20 cellular contexts compared by ENCODE assay signal in genomic region chr5:126909856-126910255, GRCh38.
DNase-seq lines count a peak whose midpoint lies in the region; ATAC-seq, FAIRE-seq and TF ChIP-seq lines count a peak whose summit lies in the region.
"Had no signal": no experiment of that assay in that cellular context is flagged by ENCODE, and none has a peak within 500 bp of the region (broad histone marks: within the 10 kb centered on the region; RNA-seq: fewer than 3 reads in every experiment).

No MANE protein-coding gene starts in this region.

- no TSS peak for BruUV-seq in HepG2 (replicated peaks; lab: Mats Ljungman, UMichigan)

- ATAC-seq in right lobe of liver (peak; percentile 32 to 72 (median 56)), HepG2 (no peak)
- ATAC-seq: GM23338 had no signal

- H3K4me1 ChIP-seq in right lobe of liver: no peaks in the 10 kb centered on the region
- no peaks in the 10 kb centered on the region for H3K4me1 ChIP-seq in HepG2 (ENCODE audit: insufficient read depth, low read length)
- H3K4me1 ChIP-seq: Caco-2 had no signal

- H4K20me1 ChIP-seq in HepG2 (ENCODE audit: insufficient read depth, low read length): no peaks in the 10 kb centered on the region

- POLR2A ChIA-PET in HepG2 (lab: Yijun Ruan, JAX): no interaction called here

- 81% methylated on average over 2 of the region's 2 CpGs for WGBS in right lobe of liver (ENCODE audit: insufficient coverage, low coverage, low lambda C conversion rate, missing lambda C conversion rate)
- 92% methylated on average over 2 of the region's 2 CpGs for WGBS in HepG2 (ENCODE audit: low lambda C conversion rate)

- TF ChIP-seq RAD21 in HepG2 (CRISPR knock-in tag; IDR thresholded peaks at IDR 0.05): no peak

- H3K27me3 ChIP-seq in right lobe of liver (no peaks in the 10 kb centered on the region), HepG2 (ENCODE audit: control insufficient read depth in 1 of 2, insufficient read depth in 2 of 2, low read length in 2 of 2) (no peaks in the 10 kb centered on the region)

- no peaks in the 10 kb centered on the region for H3K4me1 Mint-ChIP-seq in endothelial cell (ENCODE audit: unreplicated experiment)

- intact Hi-C loops in right lobe of liver (cut with DNase I) (no loop called here), HepG2 (cut with micrococcal nuclease; ENCODE audit: unreplicated experiment) (no loop called here)

- H3K36me3 Mint-ChIP-seq in endothelial cell (ENCODE audit: low read depth, unreplicated experiment): peaks cover 56% of the 10 kb centered on the region

- no peak for TF ChIP-seq POLR2A in right lobe of liver (IDR thresholded peaks at IDR 0.05)
- no peak for TF ChIP-seq POLR2A in HepG2 (IDR thresholded peaks at IDR 0.05; ENCODE audit: insufficient read depth in 1 of 2, low read depth in 2 of 2, low read length in 2 of 2)

- H2AFZ ChIP-seq in HepG2 (ENCODE audit: low read length): no peak overlapping the region
- H2AFZ ChIP-seq: GM23338 had no signal

- CTCF ChIA-PET in HepG2 (lab: Yijun Ruan, JAX; ENCODE audit: low intra/inter-chr PET ratio, low total read pairs): no interaction called here

- no peak for TF ChIP-seq EP300 in HepG2 (IDR thresholded peaks at IDR 0.05; ENCODE audit: low read depth in 2 of 2, low read length in 2 of 2)
- no peak for TF ChIP-seq EP300 in HepG2 (CRISPR knock-in tag; IDR thresholded peaks at IDR 0.05; ENCODE audit: borderline replicate concordance)

- H3K9me3 ChIP-seq in right lobe of liver: no peaks in the 10 kb centered on the region
- no peaks in the 10 kb centered on the region for H3K9me3 ChIP-seq in HepG2 (ENCODE audit: low read length)
- H3K9me3 ChIP-seq: Caco-2 had no signal

- peaks cover 10% of the 10 kb centered on the region for H3K9me3 Mint-ChIP-seq in endothelial cell (ENCODE audit: unreplicated experiment)

- TF ChIP-seq CTCF in right lobe of liver (IDR thresholded peaks at IDR 0.05): no peak
- TF ChIP-seq CTCF in HepG2 (CRISPR knock-in tag; IDR thresholded peaks at IDR 0.05): no peak
- no peak for TF ChIP-seq CTCF in endothelial cell (IDR thresholded peaks at IDR 0.05; ENCODE audit: unreplicated experiment)

- in situ Hi-C loops in HepG2 (cut with HindIII; ENCODE audit: extremely low pct_ligation_motif_present, low pct_unique_long_range_greater_than_20kb): no loop called here

- no peaks in the 10 kb centered on the region for H3K36me3 ChIP-seq in right lobe of liver
- H3K36me3 ChIP-seq in HepG2 (replicated peaks in 1 of 2; ENCODE audit: control insufficient read depth in 1 of 2, insufficient read depth in 2 of 2, low read length in 2 of 2): peaks cover 0 to 7% of the 10 kb centered on the region in 2 experiments; a peak in 1 of 5 replicates

- H3K4me3 ChIP-seq in right lobe of liver (no peak overlapping the region), HepG2 (replicated peaks in 1 of 3; ENCODE audit: insufficient read depth in 1 of 3, low read depth in 2 of 3, low read length in 3 of 3) (no peak overlapping the region)
- H3K4me3 ChIP-seq: GM23338 had no signal

- peaks cover 5% of the 10 kb centered on the region for H3K27me3 Mint-ChIP-seq in endothelial cell (ENCODE audit: unreplicated experiment)
- H3K27me3 Mint-ChIP-seq: CD4-positive, alpha-beta T cell had no signal

- no peak for DNase-seq in right lobe of liver
- no peak for DNase-seq in HepG2 (ENCODE audit: low spot score)
- no peak for DNase-seq in endothelial cell (ENCODE audit: low spot score)
- peak; percentile 46 to 48 for DNase-seq in lung microvascular endothelial cell (ENCODE audit: low read depth in 2 of 2)
- DNase-seq in SW480 (ENCODE audit: low spot score): no peak
- DNase-seq in effector CD4-positive, alpha-beta T cell: no peak
- no peak for DNase-seq in Ammon's horn (ENCODE audit: low spot score)
- DNase-seq: ACHN; Caco-2; CD4-positive, alpha-beta T cell; HCEC 1CT; IMR-90 had no signal

- FAIRE-seq in HepG2 (lab: Jason Lieb, UNC): no peak
- FAIRE-seq: A204.1, D721Med, G401.6, GM12891, H54 had no signal

- H3K27ac ChIP-seq in right lobe of liver: no peak overlapping the region
- no peak overlapping the region for H3K27ac ChIP-seq in HepG2 (ENCODE audit: extremely low read length, insufficient read depth, low read length)
- H3K27ac ChIP-seq: C4-2B, HL-60 had no signal

- no peak overlapping the region for H3K9ac ChIP-seq in HepG2 (ENCODE audit: insufficient read depth, low read depth, low read length)

- no peaks in the 10 kb centered on the region for H3K79me2 ChIP-seq in HepG2 (ENCODE audit: insufficient read depth, low read length)

- H3K4me2 ChIP-seq in HepG2 (ENCODE audit: low read depth, low read length): no peak overlapping the region
- H3K4me2 ChIP-seq: GM23338 had no signal

- H3K27ac Mint-ChIP-seq in endothelial cell (ENCODE audit: unreplicated experiment): no peak overlapping the region
- H3K27ac Mint-ChIP-seq: CD4-positive, alpha-beta T cell; GM23338 had no signal

- H3K4me3 Mint-ChIP-seq in endothelial cell (ENCODE audit: unreplicated experiment): peak overlapping the region; percentile 74
- H3K4me3 Mint-ChIP-seq: CD4-positive, alpha-beta T cell; GM23338 had no signal

TF ChIP-seq in HepG2, 621 proteins besides CTCF, POLR2A, EP300 and RAD21:
- TF ChIP-seq NFE2L2 (IDR thresholded peaks at IDR 0.05; ENCODE audit: low read length): no peak
- TF ChIP-seq SRF (IDR thresholded peaks at IDR 0.05; ENCODE audit: low read depth, low read length): no peak
- TF ChIP-seq SOX5 (CRISPR knock-in tag; IDR thresholded peaks at IDR 0.05; ENCODE audit: borderline replicate concordance): no peak
- no peak for TF ChIP-seq ATAD3A (CRISPR knock-in tag; IDR thresholded peaks at IDR 0.05)
- TF ChIP-seq ZNF615 (CRISPR knock-in tag; IDR thresholded peaks at IDR 0.05; ENCODE audit: borderline replicate concordance): no peak
- TF ChIP-seq HOXA5 (CRISPR knock-in tag; IDR thresholded peaks at IDR 0.05): no peak
- TF ChIP-seq THRA (CRISPR knock-in tag; IDR thresholded peaks at IDR 0.05; ENCODE audit: borderline replicate concordance): no peak
- TF ChIP-seq MAFK (conservative IDR thresholded peaks at IDR 0.05 in 1 of 2, IDR thresholded peaks at IDR 0.05 in 1 of 2; ENCODE audit: low read length in 2 of 2): no peak
- no peak for TF ChIP-seq RELA (CRISPR knock-in tag; IDR thresholded peaks at IDR 0.05)
- no peak for TF ChIP-seq ZNF83 (CRISPR knock-in tag; IDR thresholded peaks at IDR 0.05; ENCODE audit: borderline replicate concordance)
- TF ChIP-seq, protein P1, sequence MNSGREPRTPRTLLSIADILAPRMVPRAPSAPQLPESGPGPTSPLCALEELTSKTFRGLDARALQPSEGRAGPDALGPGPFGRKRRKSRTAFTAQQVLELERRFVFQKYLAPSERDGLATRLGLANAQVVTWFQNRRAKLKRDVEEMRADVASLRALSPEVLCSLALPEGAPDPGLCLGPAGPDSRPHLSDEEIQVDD (CRISPR knock-in tag; IDR thresholded peaks at IDR 0.05; ENCODE audit: borderline replicate concordance): no peak
TF ChIP-seq in HepG2: peak in this region for 0.

Comparison
In these comparisons a context has a peak if more than half of its experiments do, and no peak if none do; other contexts are left out.
1. DNase-seq: peak in lung microvascular endothelial cell (2 of 2); none in right lobe of liver (0 of 3), HepG2 (single experiment), endothelial cell (single experiment), SW480 (single experiment), effector CD4-positive, alpha-beta T cell (single experiment) and Ammon's horn (single experiment).